14 cellular contexts compared by ENCODE assay signal in genomic region chr11:69721745-69722144, GRCh38. TPM values are rescaled to one million over a fixed set of nuclear protein-coding genes. Genes with fewer than 3 reads are reported as not detected.
DNase-seq lines count a peak whose midpoint lies in the region; ATAC-seq and TF ChIP-seq lines count a peak whose summit lies in the region.
"Had no signal": no experiment of that assay in that cellular context is flagged by ENCODE, and none has a peak within 500 bp of the region (broad histone marks: within the 10 kb centered on the region; RNA-seq: fewer than 3 reads in every experiment).

No MANE protein-coding gene starts in this region.

- in situ Hi-C loops in astrocyte of the cerebellum (cut with HindIII; ENCODE audit: low sequenced_read_pairs), result no loop called here

- POLR2A ChIA-PET in activated CD4-positive, alpha-beta memory T cell treated with anti-CD3 and anti-CD28 coated beads for 36 hours (lab: Charles Lee), result no interaction called here

- H3K4me1 Mint-ChIP-seq in activated CD4-positive, alpha-beta memory T cell treated with anti-CD3 and anti-CD28 coated beads for 36 hours (ENCODE audit: low read depth), result no peaks in the 10 kb centered on the region
- H3K4me1 Mint-ChIP-seq: nephron had no signal

- H3K4me3 ChIP-seq in astrocyte of the cerebellum (ENCODE audit: low read depth, low read length), result no peak overlapping the region
- no peak overlapping the region for H3K4me3 ChIP-seq in mucosa of descending colon
- H3K4me3 ChIP-seq: testis had no signal

- TF ChIP-seq CTCF in astrocyte of the cerebellum (IDR thresholded peaks at IDR 0.05; ENCODE audit: low read depth, low read length, missing control alignments) (peak; percentile 28), mucosa of descending colon (IDR thresholded peaks at IDR 0.05) (no peak)

- H3K9me3 Mint-ChIP-seq in activated CD4-positive, alpha-beta memory T cell treated with anti-CD3 and anti-CD28 coated beads for 36 hours, result no peaks in the 10 kb centered on the region
- H3K9me3 Mint-ChIP-seq: activated T-helper 1 cell treated with anti-CD3 and anti-CD28 coated beads, Interleukin-12 subunit alpha, Interleukin-12 subunit beta, Interleukin-2, Interleukin-4 antibody, amounts not matched to agents 30 ng/mL and 10 ng/mL and 1 ng/mL, durations not matched to agents 14 hours and 24 hours and 36 hours; nephron had no signal

- DNase-seq in EH (ENCODE audit: low read depth) (peak; percentile 13), astrocyte of the cerebellum (ENCODE audit: low read depth) (no peak), mucosa of descending colon (peak in 1 of 3 donors; percentile 45)
- no peak for DNase-seq in activated CD4-positive, alpha-beta memory T cell treated with anti-CD3 and anti-CD28 coated beads for 36 hours
- DNase-seq in stimulated activated CD8-positive, alpha-beta memory T cell treated with anti-CD3 and anti-CD28 coated beads, Interleukin-4, amount 100 ng/mL, for 48 hours, result no peak
- DNase-seq: dermis blood vessel endothelial cell, hypothalamus, NCI-H82, T-helper 9 cell, testis had no signal

- H3K27me3 Mint-ChIP-seq in activated CD4-positive, alpha-beta memory T cell treated with anti-CD3 and anti-CD28 coated beads for 36 hours, result peaks cover 57% of the 10 kb centered on the region

- H3K9me3 ChIP-seq in mucosa of descending colon, result no peaks in the 10 kb centered on the region
- H3K9me3 ChIP-seq: testis had no signal

- no peak for TF ChIP-seq EP300 in Ishikawa (IDR thresholded peaks at IDR 0.05; ENCODE audit: borderline replicate concordance)

- no peak overlapping the region for H3K27ac Mint-ChIP-seq in activated CD4-positive, alpha-beta memory T cell treated with anti-CD3 and anti-CD28 coated beads for 36 hours
- H3K27ac Mint-ChIP-seq: activated T-helper 1 cell treated with anti-CD3 and anti-CD28 coated beads, Interleukin-12 subunit alpha, Interleukin-12 subunit beta, Interleukin-2, Interleukin-4 antibody, amounts not matched to agents 30 ng/mL and 10 ng/mL and 1 ng/mL, durations not matched to agents 14 hours and 24 hours and 36 hours; nephron had no signal

- H3K4me3 Mint-ChIP-seq in activated CD4-positive, alpha-beta memory T cell treated with anti-CD3 and anti-CD28 coated beads for 36 hours, result no peak overlapping the region
- H3K4me3 Mint-ChIP-seq: activated T-helper 1 cell treated with anti-CD3 and anti-CD28 coated beads, Interleukin-12 subunit alpha, Interleukin-12 subunit beta, Interleukin-2, Interleukin-4 antibody, amounts not matched to agents 30 ng/mL and 10 ng/mL and 1 ng/mL, durations not matched to agents 14 hours and 24 hours and 36 hours; nephron had no signal

- no peaks in the 10 kb centered on the region for H3K36me3 ChIP-seq in mucosa of descending colon (ENCODE audit: low read depth)

- intact Hi-C loops in mucosa of descending colon (cut with DNase I, micrococcal nuclease), result no loop called here
- intact Hi-C loops in activated CD4-positive, alpha-beta memory T cell treated with anti-CD3 and anti-CD28 coated beads for 36 hours (cut with micrococcal nuclease), result no loop called here

- H3K36me3 Mint-ChIP-seq in activated CD4-positive, alpha-beta memory T cell treated with anti-CD3 and anti-CD28 coated beads for 36 hours, result no peaks in the 10 kb centered on the region

- no peaks in the 10 kb centered on the region for H3K4me1 ChIP-seq in mucosa of descending colon (ENCODE audit: low read depth)

- CTCF ChIA-PET in activated CD4-positive, alpha-beta memory T cell treated with anti-CD3 and anti-CD28 coated beads for 36 hours (lab: Charles Lee), result no interaction called here

- ATAC-seq in mucosa of descending colon (peak; percentile 73), HG02938 (IDR thresholded peaks at IDR 0.05; ENCODE audit: unreplicated experiment) (no peak)

- TF ChIP-seq RAD21 in Ishikawa (IDR thresholded peaks at IDR 0.05; ENCODE audit: low read depth), result peak; percentile 49; the same call in 1 of the 2 replicates

TF ChIP-seq in Ishikawa, 13 proteins besides CTCF, POLR2A, EP300 and RAD21:
- TF ChIP-seq USF1 (IDR thresholded peaks at IDR 0.05) (no peak), NFIC (IDR thresholded peaks at IDR 0.05) (no peak), FOXM1 (IDR thresholded peaks at IDR 0.05; ENCODE audit: borderline replicate concordance, low read depth) (no peak), TAF1 (IDR thresholded peaks at IDR 0.05; ENCODE audit: low read depth) (no peak), CEBPB (IDR thresholded peaks at IDR 0.05) (no peak), CREB1 (IDR thresholded peaks at IDR 0.05; ENCODE audit: low read depth) (no peak), YY1 (IDR thresholded peaks at IDR 0.05; ENCODE audit: low read depth) (no peak), ZBTB7A (IDR thresholded peaks at IDR 0.05; ENCODE audit: low read depth) (no peak), TCF12 (IDR thresholded peaks at IDR 0.05; ENCODE audit: low read depth) (no peak), TEAD4 (IDR thresholded peaks at IDR 0.05) (no peak), MAX (IDR thresholded peaks at IDR 0.05) (no peak), EGR1 (IDR thresholded peaks at IDR 0.05) (no peak), REST (IDR thresholded peaks at IDR 0.05; ENCODE audit: low read depth) (no peak)

RNA-seq across cellular contexts. Expression of gene FGF19, which starts 17.9 kb away (rescaled TPM):
- not detected for total RNA-seq in mucosa of descending colon
- not detected for total RNA-seq in activated CD4-positive, alpha-beta memory T cell treated with anti-CD3 and anti-CD28 coated beads for 36 hours
- total RNA-seq: activated T-helper 1 cell treated with anti-CD3 and anti-CD28 coated beads, Interleukin-12 subunit alpha, Interleukin-12 subunit beta, Interleukin-2, Interleukin-4 antibody, amounts not matched to agents 30 ng/mL and 10 ng/mL and 1 ng/mL, durations not matched to agents 14 hours and 24 hours and 36 hours; dermis blood vessel endothelial cell had no signal

RNA-seq across cellular contexts. Expression of gene LTO1, which starts 46.6 kb away (rescaled TPM):
- total RNA-seq in mucosa of descending colon, result 10 to 100 TPM; 21.8 to 30.5 (median 22.4) TPM
- 10 to 100 TPM; 16.3 to 16.7 TPM for total RNA-seq in activated CD4-positive, alpha-beta memory T cell treated with anti-CD3 and anti-CD28 coated beads for 36 hours

RNA-seq across cellular contexts. Expression of gene FGF4, which starts 53.4 kb away (rescaled TPM):
- not detected for total RNA-seq in mucosa of descending colon
- not detected for total RNA-seq in activated CD4-positive, alpha-beta memory T cell treated with anti-CD3 and anti-CD28 coated beads for 36 hours
- total RNA-seq: activated T-helper 1 cell treated with anti-CD3 and anti-CD28 coated beads, Interleukin-12 subunit alpha, Interleukin-12 subunit beta, Interleukin-2, Interleukin-4 antibody, amounts not matched to agents 30 ng/mL and 10 ng/mL and 1 ng/mL, durations not matched to agents 14 hours and 24 hours and 36 hours; dermis blood vessel endothelial cell had no signal
